In genomic region chr2:213150315-213150951, GRCh38 we compare ENCODE assay signal across 8 cellular contexts. TPM values are rescaled to one million over a fixed set of nuclear protein-coding genes. Genes with fewer than 3 reads are reported as not detected.
A peak's percentile ranks its signal among the peaks of the same experiment; 100 is the strongest.
DNase-seq lines count a peak whose midpoint lies in the region; ATAC-seq and TF ChIP-seq lines count a peak whose summit lies in the region.

No MANE protein-coding gene starts in this region.

- H3K36me3 ChIP-seq in cardiac muscle cell = no peaks in the 10 kb centered on the region
- H3K36me3 ChIP-seq in right atrium auricular region = no peaks in the 10 kb centered on the region

- ATAC-seq in Right ventricle myocardium inferior (no peak), GM18868 (IDR thresholded peaks at IDR 0.05; ENCODE audit: unreplicated experiment) (no peak)
- no peak for ATAC-seq in activated CD8-positive, alpha-beta T cell treated with anti-CD3 and anti-CD28 coated beads for 36 hours

- H3K27ac ChIP-seq in cardiac muscle cell = peak overlapping the region; percentile 74
- H3K27ac ChIP-seq in right atrium auricular region = peak overlapping the region; percentile 77 to 84

- H3K4me3 ChIP-seq in cardiac muscle cell = peak overlapping the region; percentile 93
- H3K4me3 ChIP-seq in right atrium auricular region = peak overlapping the region; percentile 84 to 86

- CTCF ChIA-PET in activated CD8-positive, alpha-beta T cell treated with anti-CD3 and anti-CD28 coated beads for 36 hours (lab: Charles Lee) = interaction anchor here (0.6 to 2.8 kb wide), 11 partner anchors 18 to 373 kb away, joined by 3 to 11 read pairs (median 5); no protein-coding TSS in a partner anchor

- peaks cover 12% of the 10 kb centered on the region for H3K27me3 Mint-ChIP-seq in activated CD8-positive, alpha-beta T cell treated with anti-CD3 and anti-CD28 coated beads for 36 hours

- H3K27me3 ChIP-seq in cardiac muscle cell (no peaks in the 10 kb centered on the region), right atrium auricular region (no peaks in the 10 kb centered on the region)

- H3K4me1 ChIP-seq in cardiac muscle cell (ENCODE audit: low read depth) (peaks cover 17% of the 10 kb centered on the region), right atrium auricular region (peaks cover 0 to 22% of the 10 kb centered on the region in 2 donors)

- intact Hi-C loops in Right ventricle myocardium inferior (cut with DNase I) = loop anchor here (5.0 to 10.0 kb wide), 3 partner anchors 48 to 306 kb away; no protein-coding TSS in a partner anchor
- intact Hi-C loops in activated CD8-positive, alpha-beta T cell treated with anti-CD3 and anti-CD28 coated beads for 36 hours (cut with micrococcal nuclease) = loop anchor here (5.0 kb wide), 5 partner anchors 33 to 463 kb away; no protein-coding TSS in a partner anchor

- peak overlapping the region; percentile 83 for H3K4me3 Mint-ChIP-seq in activated CD8-positive, alpha-beta T cell treated with anti-CD3 and anti-CD28 coated beads for 36 hours

- POLR2A ChIA-PET in activated CD8-positive, alpha-beta T cell treated with anti-CD3 and anti-CD28 coated beads for 36 hours (lab: Charles Lee) = interaction anchor here (0.9 to 3.2 kb wide), 7 partner anchors 13 to 136 kb away, joined by 3 to 14 read pairs (median 4); no protein-coding TSS in a partner anchor

- no peak for TF ChIP-seq CTCF in cardiac muscle cell (IDR thresholded peaks at IDR 0.05; ENCODE audit: low read depth, low read length)
- TF ChIP-seq CTCF in activated CD8-positive, alpha-beta T cell treated with anti-CD3 and anti-CD28 coated beads for 36 hours (IDR thresholded peaks at IDR 0.05) = no peak
- TF ChIP-seq CTCF in right atrium auricular region (IDR thresholded peaks at IDR 0.05) = no peak

- H3K27ac Mint-ChIP-seq in activated CD8-positive, alpha-beta T cell treated with anti-CD3 and anti-CD28 coated beads for 36 hours = peak overlapping the region; percentile 88

- DNase-seq in cardiac muscle cell (ENCODE audit: low read depth in 1 of 2, low spot score in 1 of 2) (peak; percentile 17 to 30), Right ventricle myocardium inferior (ENCODE audit: missing footprints) (no peak), right atrium auricular region (ENCODE audit: low spot score) (no peak), putamen (ENCODE audit: low spot score) (peak; percentile 35), ureter (ENCODE audit: low spot score) (no peak)
- no peak for DNase-seq in activated CD8-positive, alpha-beta T cell treated with anti-CD3 and anti-CD28 coated beads for 36 hours
- DNase-seq in activated CD8-positive, alpha-beta memory T cell treated with anti-CD3 and anti-CD28 coated beads, Interleukin-2, amount 50 U/mL, for 48 hours = no peak

- H3K9me3 Mint-ChIP-seq in activated CD8-positive, alpha-beta T cell treated with anti-CD3 and anti-CD28 coated beads for 36 hours = no peaks in the 10 kb centered on the region

- peaks cover 13% of the 10 kb centered on the region for H3K36me3 Mint-ChIP-seq in activated CD8-positive, alpha-beta T cell treated with anti-CD3 and anti-CD28 coated beads for 36 hours (ENCODE audit: low read depth)

- H3K9me3 ChIP-seq in cardiac muscle cell (ENCODE audit: low read depth) = no peaks in the 10 kb centered on the region
- H3K9me3 ChIP-seq in right atrium auricular region = no peaks in the 10 kb centered on the region

- H3K4me1 Mint-ChIP-seq in activated CD8-positive, alpha-beta T cell treated with anti-CD3 and anti-CD28 coated beads for 36 hours (ENCODE audit: low read depth) = peaks cover 34% of the 10 kb centered on the region

RNA-seq across cellular contexts. Expression of gene IKZF2, which starts 1.0 kb away (rescaled TPM):
- 7.9 and 10.8 TPM in 2 replicates for total RNA-seq in cardiac muscle cell
- 3.1 and 5.5 TPM in 2 replicates for polyA plus RNA-seq in cardiac muscle cell
- 4.7 TPM for total RNA-seq in Right ventricle myocardium inferior
- total RNA-seq in activated CD8-positive, alpha-beta T cell treated with anti-CD3 and anti-CD28 coated beads for 36 hours = 10 to 100 TPM; 24.4 to 28.7 TPM
- 1 to 10 TPM; 6.0 to 6.5 TPM for total RNA-seq in right atrium auricular region
- total RNA-seq in ureter = 118 TPM

Comparison
In these comparisons a context has a peak if more than half of its experiments do, and no peak if none do; other contexts are left out.
1. DNase-seq: peak in cardiac muscle cell (2 of 2) and putamen (single experiment); none in Right ventricle myocardium inferior (single experiment), activated CD8-positive, alpha-beta T cell treated with anti-CD3 and anti-CD28 coated beads for 36 hours (single experiment), right atrium auricular region (single experiment), ureter (single experiment) and activated CD8-positive, alpha-beta memory T cell treated with anti-CD3 and anti-CD28 coated beads, Interleukin-2, amount 50 U/mL, for 48 hours (single experiment).